ENCODE assay signal across 21 cellular contexts in genomic region chr5:92662741-92663140, GRCh38.
"Had no signal": no experiment of that assay in that cellular context is flagged by ENCODE, and none has a peak within 500 bp of the region (broad histone marks: within the 10 kb centered on the region; RNA-seq: fewer than 3 reads in every experiment).

No MANE protein-coding gene starts in this region.

- H3K27me3 ChIP-seq: cardiac muscle cell, esophagus muscularis mucosa had no signal

- DNase-seq: activated B cell treated with CpG ODN at 0.5 μM for 24 hours; activated CD4-positive, alpha-beta memory T cell treated with anti-CD3 and anti-CD28 coated beads, Interleukin-2, amount 10 ng/mL, durations not matched to agents 7 days and 5 days; activated CD4-positive, alpha-beta T cell treated with anti-CD3 and anti-CD28 coated beads for 4 hours; activated CD8-positive, alpha-beta memory T cell treated with anti-CD3 and anti-CD28 coated beads, Interleukin-2, amount 10 ng/mL, durations not matched to agents 7 days and 5 days; activated naive CD4-positive, alpha-beta T cell; activated naive CD8-positive, alpha-beta T cell treated with anti-CD3 and anti-CD28 coated beads for 36 hours; amygdala; effector memory CD4-positive, alpha-beta T cell; foreskin melanocyte; glutamatergic neuron; hippocampal formation; islet precursor cell; left colon; lower lobe of right lung; stimulated activated CD4-positive, alpha-beta T cell treated with anti-CD3 and anti-CD28 coated beads, Interleukin-12 subunit alpha, Interleukin-12 subunit beta, amount 100 ng/mL, for 4 hours; stimulated activated CD4-positive, alpha-beta T cell treated with anti-CD3 and anti-CD28 coated beads, Interleukin-1b, Interleukin-23, amount 100 ng/mL, for 48 hours; stimulated activated CD8-positive, alpha-beta memory T cell treated with anti-CD3 and anti-CD28 coated beads, Interleukin-4, amount 100 ng/mL, for 48 hours; stimulated activated naive CD4-positive, alpha-beta T cell had no signal

- H3K4me1 ChIP-seq: esophagus muscularis mucosa, lower lobe of right lung had no signal

- H3K27ac ChIP-seq: cardiac muscle cell, esophagus muscularis mucosa, lower lobe of right lung had no signal

- ATAC-seq: activated CD8-positive, alpha-beta memory T cell treated with anti-CD3 and anti-CD28 coated beads, Interleukin-2, amount 10 ng/mL, durations not matched to agents 7 days and 5 days; activated T-helper 17 cell treated with anti-CD3 and anti-CD28 coated beads, Interleukin-2, amount 50 U/mL, for 72 hours; left colon; lower lobe of right lung had no signal
